ENCODE assay signal across 8 cellular contexts in genomic region chr1:185156321-185156853, GRCh38. TPM values are rescaled to one million over a fixed set of nuclear protein-coding genes. Genes with fewer than 3 reads are reported as not detected.
DNase-seq lines count a peak whose midpoint lies in the region; ATAC-seq and TF ChIP-seq lines count a peak whose summit lies in the region.

No MANE protein-coding gene starts in this region.

- CTCF ChIA-PET in activated B cell treated with CpG ODN at 0.5 μM for 24 hours (lab: Charles Lee), result interaction anchor here (0.8 to 5.4 kb wide), 4 partner anchors 13 to 524 kb away, joined by 3 to 42 read pairs (median 5); partner anchors contain the start of genes IVNS1ABP and RNF2

- DNase-seq in activated B cell treated with CpG ODN at 0.5 μM for 24 hours (no peak), trophoblast cell (peak in 1 of 2 donors; percentile 9), globus pallidus (ENCODE audit: low spot score) (no peak), GM20000 (ENCODE audit: low spot score) (no peak)

- peaks cover 0 to 54% (median 8%) of the 10 kb centered on the region in 3 donors for H3K4me1 ChIP-seq in gastroesophageal sphincter
- no peaks in the 10 kb centered on the region for H3K4me1 ChIP-seq in trophoblast cell (ENCODE audit: control insufficient read depth in 1 of 2, insufficient read depth in 2 of 2, low read length in 2 of 2)

- H3K36me3 ChIP-seq in gastroesophageal sphincter (peaks cover 0 to 6% of the 10 kb centered on the region in 2 donors), trophoblast cell (ENCODE audit: control insufficient read depth in 1 of 2, insufficient read depth in 2 of 2, low read length in 2 of 2) (no peaks in the 10 kb centered on the region)

- no peak overlapping the region for H2AK5ac ChIP-seq in trophoblast cell (ENCODE audit: low read length)

- H3K36me3 Mint-ChIP-seq in activated B cell treated with CpG ODN at 0.5 μM for 24 hours (ENCODE audit: low read depth), result peaks cover 28% of the 10 kb centered on the region

- H4K91ac ChIP-seq in trophoblast cell (ENCODE audit: low read depth, low read length), result peak overlapping the region; percentile 72

- intact Hi-C loops in activated B cell treated with CpG ODN at 0.5 μM for 24 hours (cut with micrococcal nuclease), result loop anchor here (1.0 to 10.0 kb wide), 5 partner anchors 182 to 1104 kb away; partner anchors contain the start of genes NIBAN1 and TSEN15

- no peaks in the 10 kb centered on the region for H3K9me3 Mint-ChIP-seq in activated B cell treated with CpG ODN at 0.5 μM for 24 hours

- peaks cover 14% of the 10 kb centered on the region for H3K79me1 ChIP-seq in trophoblast cell (ENCODE audit: low read length)

- peak overlapping the region; percentile 89 for H4K8ac ChIP-seq in trophoblast cell (ENCODE audit: low read depth, low read length)

- H3K18ac ChIP-seq in trophoblast cell (ENCODE audit: low read length), result peak overlapping the region; percentile 63

- ATAC-seq in GM19468 (IDR thresholded peaks at IDR 0.05; ENCODE audit: extremely low read depth, unreplicated experiment) (peak; percentile 6), HG03520 (IDR thresholded peaks at IDR 0.05; ENCODE audit: unreplicated experiment) (peak; percentile 23), activated B cell treated with CpG ODN at 0.5 μM for 24 hours (ENCODE audit: low read depth) (peak; percentile 21), gastroesophageal sphincter (peak; percentile 37)

- peak overlapping the region; percentile 55 for H3K4ac ChIP-seq in trophoblast cell (ENCODE audit: low read depth, low read length)

- H3K27me3 ChIP-seq in gastroesophageal sphincter (no peaks in the 10 kb centered on the region), trophoblast cell (ENCODE audit: insufficient read depth, low read length) (no peaks in the 10 kb centered on the region)

- WGBS in gastroesophageal sphincter (ENCODE audit: low coverage in 1 of 2), 2 donors, result 1% methylated on average over 18 of the region's 29 CpGs; no CpG with 5 or more reads in 1 of the 2 donors
- no CpG with 5 or more reads among the region's 29 CpGs for WGBS in trophoblast cell (ENCODE audit: extremely low coverage, insufficient coverage, insufficient read length)

- peak overlapping the region; percentile 54 for H2BK120ac ChIP-seq in trophoblast cell (ENCODE audit: insufficient read depth, low read length, poor library complexity)

- H3K9ac ChIP-seq in trophoblast cell (ENCODE audit: low read length), result peak overlapping the region; percentile 97

- H3K4me3 Mint-ChIP-seq in activated B cell treated with CpG ODN at 0.5 μM for 24 hours, result peak overlapping the region; percentile 99

- peak overlapping the region; percentile 55 for H3K14ac ChIP-seq in trophoblast cell (ENCODE audit: low read length)

- TF ChIP-seq EP300 in gastroesophageal sphincter (IDR thresholded peaks at IDR 0.05), result no peak

- H3K4me3 ChIP-seq in GM08714 (ENCODE audit: low read length) (peak overlapping the region; percentile 98), gastroesophageal sphincter (peak overlapping the region; percentile 76 to 97), trophoblast cell (ENCODE audit: low read depth, low read length) (peak overlapping the region; percentile 91)

- peaks cover 50% of the 10 kb centered on the region for H3K4me1 Mint-ChIP-seq in activated B cell treated with CpG ODN at 0.5 μM for 24 hours

- H3K79me2 ChIP-seq in trophoblast cell (ENCODE audit: control insufficient read depth, insufficient read depth, low read length, poor library complexity), result peaks cover 10% of the 10 kb centered on the region

- H3K23ac ChIP-seq in trophoblast cell (ENCODE audit: low read length), result no peak overlapping the region

- peak overlapping the region; percentile 73 for H3K4me2 ChIP-seq in trophoblast cell (ENCODE audit: low read length)

- H3K27ac ChIP-seq in gastroesophageal sphincter (peak overlapping the region; percentile 96 to 99 (median 98)), trophoblast cell (ENCODE audit: low read depth, low read length) (peak overlapping the region; percentile 90)

- peak overlapping the region; percentile 78 for H2BK5ac ChIP-seq in trophoblast cell (ENCODE audit: low read depth, low read length, poor library complexity)

- no peaks in the 10 kb centered on the region for H3K27me3 Mint-ChIP-seq in activated B cell treated with CpG ODN at 0.5 μM for 24 hours

- peak overlapping the region; percentile 100 for H3K27ac Mint-ChIP-seq in activated B cell treated with CpG ODN at 0.5 μM for 24 hours

- POLR2A ChIA-PET in activated B cell treated with CpG ODN at 0.5 μM for 24 hours (lab: Charles Lee), result interaction anchor here (0.7 to 3.7 kb wide), 12 partner anchors 12 to 1219 kb away, joined by 3 to 40 read pairs (median 8); partner anchors contain the start of genes EDEM3, IVNS1ABP, ODR4 and RNF2

- no peak for TF ChIP-seq POLR2A in gastroesophageal sphincter (IDR thresholded peaks at IDR 0.05)

- H3K9me3 ChIP-seq in gastroesophageal sphincter (no peaks in the 10 kb centered on the region), trophoblast cell (ENCODE audit: insufficient read depth, low read depth, low read length) (no peaks in the 10 kb centered on the region)

- no peak for TF ChIP-seq CTCF in activated B cell treated with CpG ODN at 0.5 μM for 24 hours (IDR thresholded peaks at IDR 0.05)
- no peak for TF ChIP-seq CTCF in gastroesophageal sphincter (IDR thresholded peaks at IDR 0.05)
- no peak for TF ChIP-seq CTCF in GM20000 (IDR thresholded peaks at IDR 0.05; ENCODE audit: extremely low read depth, missing control alignments)

- H4K12ac ChIP-seq in trophoblast cell (ENCODE audit: low read depth, low read length), result peak overlapping the region; percentile 76

- H2BK12ac ChIP-seq in trophoblast cell (ENCODE audit: low read length), result no peak overlapping the region

- peak overlapping the region; percentile 88 for H2AFZ ChIP-seq in trophoblast cell (ENCODE audit: insufficient read depth, low read length, poor library complexity)

RNA-seq across cellular contexts. Expression of gene TRMT1L, which starts 0.4 kb away (rescaled TPM):
- 20.0 and 23.9 TPM in 2 replicates for total RNA-seq in activated B cell treated with CpG ODN at 0.5 μM for 24 hours
- total RNA-seq in gastroesophageal sphincter, result 10 to 100 TPM; 16.0 to 47.3 (median 21.5) TPM
- polyA plus RNA-seq in trophoblast cell (2013), result 12.2 and 14.4 TPM in 2 replicates

RNA-seq across cellular contexts. Expression of gene SWT1, which starts 0.6 kb away (rescaled TPM):
- total RNA-seq in activated B cell treated with CpG ODN at 0.5 μM for 24 hours (4.9 and 5.5 TPM in 2 replicates), gastroesophageal sphincter (10 to 100 TPM in 1 of 4 donors, 1 to 10 TPM in 3; 3.9 to 12.0 (median 6.2) TPM)
- 5.8 TPM in 2 replicates for polyA plus RNA-seq in trophoblast cell (2013)
